Comparison of ENCODE assay signal across 22 cellular contexts in genomic region chr1:12422488-12422887, GRCh38.
DNase-seq lines count a peak whose midpoint lies in the region; ATAC-seq, FAIRE-seq and TF ChIP-seq lines count a peak whose summit lies in the region.
"Had no signal": no experiment of that assay in that cellular context is flagged by ENCODE, and none has a peak within 500 bp of the region (broad histone marks: within the 10 kb centered on the region; RNA-seq: fewer than 3 reads in every experiment).

No MANE protein-coding gene starts in this region.

- peaks cover 8% of the 10 kb centered on the region for H3K36me3 Mint-ChIP-seq in natural killer cell treated with Interleukin-12 subunit alpha and Interleukin-12 subunit beta and Interleukin-15 and Interleukin-18, amount 100 ng/mL, for 72 hours

- BruUV-seq in HepG2 (replicated peaks; lab: Mats Ljungman, UMichigan) = no TSS peak

- TF ChIP-seq EP300 in HepG2 (IDR thresholded peaks at IDR 0.05; ENCODE audit: low read depth in 2 of 2, low read length in 2 of 2) = no peak
- TF ChIP-seq EP300 in HepG2 (CRISPR knock-in tag; IDR thresholded peaks at IDR 0.05; ENCODE audit: borderline replicate concordance) = no peak

- H3K27ac ChIP-seq in HepG2 (ENCODE audit: extremely low read length, insufficient read depth, low read length) (no peak overlapping the region), right lobe of liver (no peak overlapping the region)
- H3K27ac ChIP-seq: WERI-Rb-1 had no signal

- H3K9me3 ChIP-seq in HepG2 (ENCODE audit: low read length) = no peaks in the 10 kb centered on the region
- no peaks in the 10 kb centered on the region for H3K9me3 ChIP-seq in right lobe of liver
- no peaks in the 10 kb centered on the region for H3K9me3 ChIP-seq in MG63

- no peak overlapping the region for H3K4me3 Mint-ChIP-seq in natural killer cell treated with Interleukin-12 subunit alpha and Interleukin-12 subunit beta and Interleukin-15 and Interleukin-18, amount 100 ng/mL, for 72 hours
- H3K4me3 Mint-ChIP-seq: CD4-positive, alpha-beta T cell; T-helper 1 cell treated with Interleukin-12 subunit alpha and Interleukin-12 subunit beta and Interleukin-4 antibody, amounts not matched to agents 30 μg/mL and 1 μg/mL, for 36 hours had no signal

- H3K36me3 ChIP-seq in HepG2 (replicated peaks in 1 of 2; ENCODE audit: control insufficient read depth in 1 of 2, insufficient read depth in 2 of 2, low read length in 2 of 2) (peaks cover 0 to 5% of the 10 kb centered on the region in 2 experiments; a peak in 3 of 5 replicates), right lobe of liver (peaks cover 0 to 3% (median 1%) of the 10 kb centered on the region in 4 donors), MG63 (peaks cover 5% of the 10 kb centered on the region; the same call in 1 of the 2 replicates)
- H3K36me3 ChIP-seq: WERI-Rb-1 had no signal

- H3K4me1 Mint-ChIP-seq in natural killer cell treated with Interleukin-12 subunit alpha and Interleukin-12 subunit beta and Interleukin-15 and Interleukin-18, amount 100 ng/mL, for 72 hours (ENCODE audit: low read depth in 2 of 2) = peaks cover 31 to 51% of the 10 kb centered on the region in 2 donors

- H3K4me1 ChIP-seq in HepG2 (ENCODE audit: insufficient read depth, low read length) (peaks cover 32% of the 10 kb centered on the region), right lobe of liver (no peaks in the 10 kb centered on the region)

- CTCF ChIA-PET in HepG2 (lab: Yijun Ruan, JAX; ENCODE audit: low intra/inter-chr PET ratio, low total read pairs) = no interaction called here

- POLR2A ChIA-PET in HepG2 (lab: Yijun Ruan, JAX) = interaction anchor here (1.1 kb wide), 1 partner anchor 21 kb away, joined by 4 read pairs; no protein-coding TSS in a partner anchor

- H4K20me1 ChIP-seq in HepG2 (ENCODE audit: insufficient read depth, low read length) = no peaks in the 10 kb centered on the region

- H3K27me3 Mint-ChIP-seq in natural killer cell treated with Interleukin-12 subunit alpha and Interleukin-12 subunit beta and Interleukin-15 and Interleukin-18, amount 100 ng/mL, for 72 hours = no peaks in the 10 kb centered on the region
- H3K27me3 Mint-ChIP-seq: CD4-positive, alpha-beta T cell had no signal

- TF ChIP-seq CTCF in HepG2 (CRISPR knock-in tag; IDR thresholded peaks at IDR 0.05) (0 out of 2 replicates have a peak, but pooled peaks have one; percentile 14), right lobe of liver (IDR thresholded peaks at IDR 0.05) (no peak)

- H3K4me3 ChIP-seq in HepG2 (replicated peaks in 1 of 3; ENCODE audit: insufficient read depth in 1 of 3, low read depth in 2 of 3, low read length in 3 of 3) = no peak overlapping the region
- no peak overlapping the region for H3K4me3 ChIP-seq in right lobe of liver
- H3K4me3 ChIP-seq in MG63 = no peak overlapping the region

- H3K27me3 ChIP-seq in HepG2 (ENCODE audit: control insufficient read depth in 1 of 2, insufficient read depth in 2 of 2, low read length in 2 of 2) (no peaks in the 10 kb centered on the region), right lobe of liver (no peaks in the 10 kb centered on the region), MG63 (no peaks in the 10 kb centered on the region)

- TF ChIP-seq POLR2A in HepG2 (IDR thresholded peaks at IDR 0.05; ENCODE audit: insufficient read depth in 1 of 2, low read depth in 2 of 2, low read length in 2 of 2) (no peak), right lobe of liver (IDR thresholded peaks at IDR 0.05) (no peak)

- peak overlapping the region; percentile 62 to 88 for H3K27ac Mint-ChIP-seq in natural killer cell treated with Interleukin-12 subunit alpha and Interleukin-12 subunit beta and Interleukin-15 and Interleukin-18, amount 100 ng/mL, for 72 hours
- H3K27ac Mint-ChIP-seq: CD4-positive, alpha-beta T cell; T-helper 1 cell treated with Interleukin-12 subunit alpha and Interleukin-12 subunit beta and Interleukin-4 antibody, amounts not matched to agents 30 μg/mL and 1 μg/mL, for 36 hours had no signal

- no peaks in the 10 kb centered on the region for H3K79me2 ChIP-seq in HepG2 (ENCODE audit: insufficient read depth, low read length)

- H3K9me3 Mint-ChIP-seq in natural killer cell treated with Interleukin-12 subunit alpha and Interleukin-12 subunit beta and Interleukin-15 and Interleukin-18, amount 100 ng/mL, for 72 hours = no peaks in the 10 kb centered on the region
- H3K9me3 Mint-ChIP-seq: CD4-positive, alpha-beta T cell; T-helper 1 cell treated with Interleukin-12 subunit alpha and Interleukin-12 subunit beta and Interleukin-4 antibody, amounts not matched to agents 30 μg/mL and 1 μg/mL, for 36 hours had no signal

- no peak overlapping the region for H2AFZ ChIP-seq in HepG2 (ENCODE audit: low read length)

- ATAC-seq in HepG2 = no peak
- no peak for ATAC-seq in right lobe of liver
- no peak for ATAC-seq in natural killer cell treated with Interleukin-12 subunit alpha and Interleukin-12 subunit beta and Interleukin-15 and Interleukin-18, amount 100 ng/mL, for 72 hours
- ATAC-seq in HG02763 (IDR thresholded peaks at IDR 0.05; ENCODE audit: unreplicated experiment) = no peak

- intact Hi-C loops in HepG2 (cut with micrococcal nuclease; ENCODE audit: unreplicated experiment) (no loop called here), right lobe of liver (cut with DNase I) (no loop called here)

- in situ Hi-C loops in HepG2 (cut with HindIII; ENCODE audit: extremely low pct_ligation_motif_present, low pct_unique_long_range_greater_than_20kb) (no loop called here), SK-MEL-5 (cut with HindIII; ENCODE audit: low pct_unique_long_range_greater_than_20kb, low sequenced_read_pairs) (no loop called here)

- FAIRE-seq in HepG2 (lab: Jason Lieb, UNC) = no peak
- FAIRE-seq: GM12892, H1 had no signal

- DNase-seq in HepG2 (ENCODE audit: low spot score) (no peak), right lobe of liver (no peak), SK-MEL-5 (ENCODE audit: low read depth, low spot score) (peak; percentile 52), MG63 (no peak), T-helper 2 cell (no peak)
- DNase-seq in natural killer cell treated with Interleukin-12 subunit alpha and Interleukin-12 subunit beta and Interleukin-15 and Interleukin-18, amount 100 ng/mL, for 72 hours (ENCODE audit: low spot score) = no peak
- DNase-seq: activated CD4-positive, alpha-beta T cell treated with anti-CD3 and anti-CD28 coated beads, Interleukin-2, amount 50 U/mL, for 1 hour; activated gamma-delta T cell treated with Interleukin-2 at 50 U/mL for 16 hours; caudate nucleus; CD4-positive, alpha-beta T cell; DMS79 treated with DMSO at 0.1 percent for 48 hours; NCI-H1092 treated with DMSO at 0.1 percent for 48 hours; NCI-H2081; NCI-H526; SIG-M5; stimulated activated CD4-positive, alpha-beta T cell treated with anti-CD3 and anti-CD28 coated beads, Interleukin-12 subunit alpha, Interleukin-12 subunit beta, amount 100 ng/mL, for 4 hours; substantia nigra; WERI-Rb-1 had no signal

- H3K4me2 ChIP-seq in HepG2 (ENCODE audit: low read depth, low read length) = no peak overlapping the region

- TF ChIP-seq RAD21 in HepG2 (CRISPR knock-in tag; IDR thresholded peaks at IDR 0.05) = no peak

- H3K9ac ChIP-seq in HepG2 (ENCODE audit: insufficient read depth, low read depth, low read length) = no peak overlapping the region

TF ChIP-seq in HepG2, 621 proteins besides CTCF, POLR2A, EP300 and RAD21:
- TF ChIP-seq STAG1 (CRISPR knock-in tag; IDR thresholded peaks at IDR 0.05) = peak; percentile 28
- TF ChIP-seq PAWR (CRISPR knock-in tag; IDR thresholded peaks at IDR 0.05; ENCODE audit: borderline replicate concordance) = no peak
